In genomic region chr5:147963948-147964693, GRCh38 we compare ENCODE assay signal across 21 cellular contexts. TPM values are rescaled to one million over a fixed set of nuclear protein-coding genes. Genes with fewer than 3 reads are reported as not detected.
A peak's percentile ranks its signal among the peaks of the same experiment; 100 is the strongest.
DNase-seq lines count a peak whose midpoint lies in the region; ATAC-seq, FAIRE-seq and TF ChIP-seq lines count a peak whose summit lies in the region.
"Had no signal": no experiment of that assay in that cellular context is flagged by ENCODE, and none has a peak within 500 bp of the region (broad histone marks: within the 10 kb centered on the region; RNA-seq: fewer than 3 reads in every experiment).

No MANE protein-coding gene starts in this region.

- H3K9me3 ChIP-seq in trophoblast cell (ENCODE audit: insufficient read depth, low read depth, low read length) (no peaks in the 10 kb centered on the region), OCI-LY7 (ENCODE audit: low read length) (no peaks in the 10 kb centered on the region)
- no peaks in the 10 kb centered on the region for H3K9me3 ChIP-seq in CD8-positive, alpha-beta T cell (ENCODE audit: low read length)
- H3K9me3 ChIP-seq: SK-N-SH, tibial nerve had no signal

- no peaks in the 10 kb centered on the region for H3K36me3 ChIP-seq in bronchial epithelial cell (ENCODE audit: control insufficient read depth, insufficient read depth, low read length)
- H3K36me3 ChIP-seq in trophoblast cell (ENCODE audit: control insufficient read depth in 1 of 2, insufficient read depth in 2 of 2, low read length in 2 of 2), result no peaks in the 10 kb centered on the region
- H3K36me3 ChIP-seq in OCI-LY7 (ENCODE audit: insufficient read depth, low read length), result no peaks in the 10 kb centered on the region
- no peaks in the 10 kb centered on the region for H3K36me3 ChIP-seq in CD8-positive, alpha-beta T cell (ENCODE audit: insufficient read depth, low read length)
- H3K36me3 ChIP-seq: tibial nerve had no signal

- BruUV-seq in OCI-LY7 (replicated peaks; lab: Mats Ljungman, UMichigan), result no TSS peak

- no peak overlapping the region for H3K9ac ChIP-seq in trophoblast cell (ENCODE audit: low read length)
- H3K9ac ChIP-seq: SK-N-SH had no signal

- no peak for TF ChIP-seq CTCF in C4-2B (conservative IDR thresholded peaks at IDR 0.05)
- no peak for TF ChIP-seq CTCF in bronchial epithelial cell (IDR thresholded peaks at IDR 0.05; ENCODE audit: insufficient read depth, low read length, severe bottlenecking)
- no peak for TF ChIP-seq CTCF in OCI-LY7 (conservative IDR thresholded peaks at IDR 0.05; ENCODE audit: low read length)
- TF ChIP-seq CTCF in CD8-positive, alpha-beta T cell (IDR thresholded peaks at IDR 0.05), result no peak

- no peaks in the 10 kb centered on the region for H3K9me3 Mint-ChIP-seq in CD8-positive, alpha-beta T cell
- H3K9me3 Mint-ChIP-seq: activated T-helper 1 cell treated with anti-CD3 and anti-CD28 coated beads, Interleukin-12 subunit alpha, Interleukin-12 subunit beta, Interleukin-2, Interleukin-4 antibody, amounts not matched to agents 30 ng/mL and 10 ng/mL and 1 ng/mL, durations not matched to agents 14 hours and 24 hours and 36 hours had no signal

- H2BK5ac ChIP-seq in trophoblast cell (ENCODE audit: low read depth, low read length, poor library complexity), result peak overlapping the region; percentile 21

- H3K4me3 ChIP-seq in bronchial epithelial cell (ENCODE audit: low read depth, low read length) (no peak overlapping the region), trophoblast cell (ENCODE audit: low read depth, low read length) (no peak overlapping the region), OCI-LY7 (ENCODE audit: low read depth, low read length, poor library complexity, severe bottlenecking) (no peak overlapping the region)
- no peak overlapping the region for H3K4me3 ChIP-seq in CD8-positive, alpha-beta T cell (ENCODE audit: low read depth, low read length)
- H3K4me3 ChIP-seq: PC-9, tibial nerve had no signal

- DNase-seq in bronchial epithelial cell (ENCODE audit: low read depth) (no peak), left ventricle myocardium superior (no peak), trophoblast cell (no peak), OCI-LY7 (ENCODE audit: low spot score) (no peak)
- DNase-seq in CD8-positive, alpha-beta T cell, result no peak
- DNase-seq: activated CD4-positive, alpha-beta memory T cell treated with anti-CD3 and anti-CD28 coated beads, Interleukin-2, amount 10 ng/mL, durations not matched to agents 7 days and 5 days; CD4-positive, alpha-beta memory T cell; NCI-H2081; NCI-H524; PC-9; SK-N-SH; stimulated activated CD4-positive, alpha-beta T cell treated with anti-CD3 and anti-CD28 coated beads, Interleukin-4, amount 100 ng/mL, for 1 hour had no signal

- no peaks in the 10 kb centered on the region for H3K4me1 Mint-ChIP-seq in CD8-positive, alpha-beta T cell (ENCODE audit: low read depth)
- H3K4me1 Mint-ChIP-seq: activated CD4-positive, alpha-beta memory T cell treated with anti-CD3 and anti-CD28 coated beads, Interleukin-2, amount 10 ng/mL, durations not matched to agents 7 days and 5 days; CD4-positive, alpha-beta memory T cell had no signal

- peak overlapping the region; percentile 10; the same call in 1 of the 2 replicates for H3K27ac ChIP-seq in C4-2B
- H3K27ac ChIP-seq in trophoblast cell (ENCODE audit: low read depth, low read length), result peak overlapping the region; percentile 27
- no peak overlapping the region for H3K27ac ChIP-seq in OCI-LY7 (ENCODE audit: low read depth, low read length, poor library complexity, severe bottlenecking)
- H3K27ac ChIP-seq in CD8-positive, alpha-beta T cell (ENCODE audit: low read depth, low read length), result no peak overlapping the region
- H3K27ac ChIP-seq: epithelial cell of prostate, PC-9, VCaP had no signal

- WGBS in trophoblast cell (ENCODE audit: extremely low coverage, insufficient coverage, insufficient read length), result no CpG with 5 or more reads among the region's 4 CpGs

- peaks cover 7 to 14% of the 10 kb centered on the region in 2 experiments for H3K4me1 ChIP-seq in trophoblast cell (ENCODE audit: control insufficient read depth in 1 of 2, insufficient read depth in 2 of 2, low read length in 2 of 2)
- H3K4me1 ChIP-seq in OCI-LY7 (ENCODE audit: insufficient read depth, low read length, poor library complexity, severe bottlenecking), result no peaks in the 10 kb centered on the region
- no peaks in the 10 kb centered on the region for H3K4me1 ChIP-seq in CD8-positive, alpha-beta T cell (ENCODE audit: insufficient read depth, low read length)

- H2AFZ ChIP-seq in trophoblast cell (ENCODE audit: insufficient read depth, low read length, poor library complexity) (no peak overlapping the region), OCI-LY7 (ENCODE audit: low read length) (no peak overlapping the region)
- H2AFZ ChIP-seq: PC-9 had no signal

- no peak overlapping the region for H2BK120ac ChIP-seq in trophoblast cell (ENCODE audit: insufficient read depth, low read length, poor library complexity)

- no peak overlapping the region for H2AK5ac ChIP-seq in trophoblast cell (ENCODE audit: low read length)

- peak overlapping the region; percentile 63 for H3K14ac ChIP-seq in trophoblast cell (ENCODE audit: low read length)

- H3K79me1 ChIP-seq in trophoblast cell (ENCODE audit: low read length), result no peaks in the 10 kb centered on the region

- H3K23ac ChIP-seq in trophoblast cell (ENCODE audit: low read length), result no peak overlapping the region

- peak overlapping the region; percentile 19 for H2BK12ac ChIP-seq in trophoblast cell (ENCODE audit: low read length)

- no peaks in the 10 kb centered on the region for H4K20me1 ChIP-seq in OCI-LY7 (ENCODE audit: insufficient read depth, low read length)

- POLR2A ChIA-PET in OCI-LY7 (lab: Charles Lee), result interaction anchor here (0.6 kb wide), 1 partner anchor 357 kb away, joined by 3 read pairs; no protein-coding TSS in a partner anchor
- POLR2A ChIA-PET in CD8-positive, alpha-beta T cell (lab: Charles Lee), result no interaction called here

- FAIRE-seq in bronchial epithelial cell (lab: Jason Lieb, UNC), result peak; percentile 62
- FAIRE-seq: H1 had no signal

- H3K27me3 Mint-ChIP-seq in CD8-positive, alpha-beta T cell (ENCODE audit: low read depth), result peaks cover 8% of the 10 kb centered on the region
- H3K27me3 Mint-ChIP-seq: activated CD4-positive, alpha-beta memory T cell treated with anti-CD3 and anti-CD28 coated beads, Interleukin-2, amount 10 ng/mL, durations not matched to agents 7 days and 5 days; CD4-positive, alpha-beta memory T cell had no signal

- intact Hi-C loops in left ventricle myocardium superior (cut with micrococcal nuclease), result no loop called here
- intact Hi-C loops in OCI-LY7 (cut with micrococcal nuclease; ENCODE audit: unreplicated experiment), result no loop called here
- intact Hi-C loops in CD8-positive, alpha-beta T cell (cut with DNase I, micrococcal nuclease), result no loop called here

- no peaks in the 10 kb centered on the region for H3K36me3 Mint-ChIP-seq in CD8-positive, alpha-beta T cell
- H3K36me3 Mint-ChIP-seq: CD4-positive, alpha-beta memory T cell had no signal

- CTCF ChIA-PET in OCI-LY7 (lab: Charles Lee; ENCODE audit: unreplicated experiment), result no interaction called here
- CTCF ChIA-PET in CD8-positive, alpha-beta T cell (lab: Charles Lee), result no interaction called here

- H3K4me3 Mint-ChIP-seq in CD8-positive, alpha-beta T cell, result no peak overlapping the region
- H3K4me3 Mint-ChIP-seq: activated CD4-positive, alpha-beta memory T cell treated with anti-CD3 and anti-CD28 coated beads, Interleukin-2, amount 10 ng/mL, durations not matched to agents 7 days and 5 days; activated T-helper 1 cell treated with anti-CD3 and anti-CD28 coated beads, Interleukin-12 subunit alpha, Interleukin-12 subunit beta, Interleukin-2, Interleukin-4 antibody, amounts not matched to agents 30 ng/mL and 10 ng/mL and 1 ng/mL, durations not matched to agents 14 hours and 24 hours and 36 hours; CD4-positive, alpha-beta memory T cell had no signal

- no peak overlapping the region for H3K27ac Mint-ChIP-seq in CD8-positive, alpha-beta T cell
- H3K27ac Mint-ChIP-seq: activated CD4-positive, alpha-beta memory T cell treated with anti-CD3 and anti-CD28 coated beads, Interleukin-2, amount 10 ng/mL, durations not matched to agents 7 days and 5 days; activated T-helper 1 cell treated with anti-CD3 and anti-CD28 coated beads, Interleukin-12 subunit alpha, Interleukin-12 subunit beta, Interleukin-2, Interleukin-4 antibody, amounts not matched to agents 30 ng/mL and 10 ng/mL and 1 ng/mL, durations not matched to agents 14 hours and 24 hours and 36 hours; CD4-positive, alpha-beta memory T cell had no signal

- no peak overlapping the region for H3K4ac ChIP-seq in trophoblast cell (ENCODE audit: low read depth, low read length)

- H3K18ac ChIP-seq in trophoblast cell (ENCODE audit: low read length), result no peak overlapping the region

- H3K9me2 ChIP-seq in OCI-LY7 (ENCODE audit: insufficient read depth, low read length), result no peaks in the 10 kb centered on the region
- H3K9me2 ChIP-seq: SK-N-SH had no signal

- H4K8ac ChIP-seq in trophoblast cell (ENCODE audit: low read depth, low read length), result peak overlapping the region; percentile 17

- H3K27me3 ChIP-seq in bronchial epithelial cell (ENCODE audit: control insufficient read depth, insufficient read depth, low read length) (no peaks in the 10 kb centered on the region), trophoblast cell (ENCODE audit: insufficient read depth, low read length) (no peaks in the 10 kb centered on the region)
- no peaks in the 10 kb centered on the region for H3K27me3 ChIP-seq in CD8-positive, alpha-beta T cell (ENCODE audit: insufficient read depth, low read length)
- H3K27me3 ChIP-seq: tibial nerve had no signal

- H3K4me2 ChIP-seq in trophoblast cell (ENCODE audit: low read length) (no peak overlapping the region), OCI-LY7 (ENCODE audit: low read length) (no peak overlapping the region)
- H3K4me2 ChIP-seq: PC-9, SK-N-SH had no signal

- peak overlapping the region; percentile 63 for H4K91ac ChIP-seq in trophoblast cell (ENCODE audit: low read depth, low read length)

- H4K12ac ChIP-seq in trophoblast cell (ENCODE audit: low read depth, low read length), result no peak overlapping the region

- ATAC-seq in left ventricle myocardium superior (peak; percentile 90), HG03565 (IDR thresholded peaks at IDR 0.05; ENCODE audit: unreplicated experiment) (no peak), GM18517 (IDR thresholded peaks at IDR 0.05; ENCODE audit: unreplicated experiment) (no peak)
- no peak for ATAC-seq in CD8-positive, alpha-beta T cell

- no peaks in the 10 kb centered on the region for H3K79me2 ChIP-seq in trophoblast cell (ENCODE audit: control insufficient read depth, insufficient read depth, low read length, poor library complexity)
- H3K79me2 ChIP-seq in OCI-LY7 (ENCODE audit: insufficient read depth, low read depth, low read length), result no peaks in the 10 kb centered on the region

RNA-seq across cellular contexts. Expression of gene C5orf46, which starts 57.8 kb away (rescaled TPM):
- total RNA-seq in bronchial epithelial cell, result not detected in 2 replicates
- 2.8 TPM for total RNA-seq in left ventricle myocardium superior
- 145 and 154 TPM in 2 replicates for polyA plus RNA-seq in trophoblast cell (2013)
- total RNA-seq in OCI-LY7 (2014; rRNA removed; shearing (Covaris generic)), result not detected in 2 replicates
- not detected in 2 replicates for total RNA-seq in OCI-LY7 (2022)
- not detected for total RNA-seq in CD8-positive, alpha-beta T cell
- total RNA-seq: activated CD4-positive, alpha-beta memory T cell treated with anti-CD3 and anti-CD28 coated beads, Interleukin-2, amount 10 ng/mL, durations not matched to agents 7 days and 5 days; activated T-helper 1 cell treated with anti-CD3 and anti-CD28 coated beads, Interleukin-12 subunit alpha, Interleukin-12 subunit beta, Interleukin-2, Interleukin-4 antibody, amounts not matched to agents 30 ng/mL and 10 ng/mL and 1 ng/mL, durations not matched to agents 14 hours and 24 hours and 36 hours; CD4-positive, alpha-beta memory T cell; H1; PC-9; tibial nerve had no signal
- polyA plus RNA-seq: CD4-positive, alpha-beta memory T cell; H1; neural cell had no signal

Comparison
In these comparisons a context has a peak if more than half of its experiments do, and no peak if none do; other contexts are left out.
1. H3K27ac ChIP-seq: peak in C4-2B (single experiment) and trophoblast cell (single experiment); none in OCI-LY7 (single experiment) and CD8-positive, alpha-beta T cell (single experiment).